ENCODE assay signal across 7 cellular contexts in the genomic region with DNA sequence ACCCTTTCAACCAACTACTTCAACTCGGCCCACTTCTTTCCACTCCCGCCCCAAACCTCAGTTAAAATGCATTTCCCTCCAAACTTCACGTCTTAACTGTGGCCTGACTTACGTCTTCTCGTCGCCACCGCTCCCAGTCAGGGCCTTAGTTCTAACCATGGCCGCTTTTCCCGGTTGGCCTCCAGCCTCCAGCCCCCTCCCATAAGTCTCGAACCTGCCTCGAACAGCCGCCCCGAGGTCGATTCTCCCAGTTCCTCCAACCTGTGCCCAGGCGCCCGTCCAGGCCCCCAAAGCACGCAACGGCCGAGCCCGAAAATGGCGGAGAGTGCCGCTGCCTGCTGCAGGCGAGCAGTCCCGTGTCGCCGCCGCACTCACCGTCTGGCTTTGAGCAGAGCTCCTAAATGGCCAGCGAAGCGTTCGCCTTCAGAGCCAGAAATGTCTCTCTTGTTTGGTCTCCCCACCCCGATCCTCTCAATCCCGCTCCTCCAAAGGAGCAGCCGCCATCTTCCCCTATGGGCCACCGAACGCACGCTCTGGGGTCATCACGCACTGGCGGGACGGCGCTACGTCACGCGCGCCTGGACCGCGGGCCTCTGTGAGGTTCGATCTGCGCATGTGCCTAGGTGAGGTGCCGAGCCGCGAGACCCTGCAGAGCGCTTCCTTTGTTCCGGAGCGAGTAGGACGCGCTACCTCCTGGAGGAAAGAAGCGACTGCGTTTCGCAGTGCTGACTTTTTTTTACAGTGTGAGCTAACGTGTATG. TPM values are rescaled to one million over a fixed set of nuclear protein-coding genes. Genes with fewer than 3 reads are reported as not detected.
DNase-seq lines count a peak whose midpoint lies in the region; ATAC-seq, FAIRE-seq and TF ChIP-seq lines count a peak whose summit lies in the region.

Gene WDR33, minus strand, starts transcription at position 535 of the 760 bp plus-strand sequence. CDS start 40,190 bp downstream, outside the sequence.

- intact Hi-C loops in sciatic nerve (cut with DNase I), result no loop called here

- FAIRE-seq in GM18507 (lab: Jason Lieb, UNC), result peak; percentile 98

- DNase-seq in GM18507 (ENCODE audit: extremely low spot score, insufficient read length, low read depth) (peak; percentile 96), NCI-H2029 treated with DMSO at 0.1 percent for 48 hours (lab: John Stamatoyannopoulos, UW) (peak; percentile 91), T-helper 9 cell (peak; percentile 89), astrocyte of the cerebellum (ENCODE audit: low read depth) (peak; percentile 63), hypothalamus (lab: John Stamatoyannopoulos, UW) (peak; percentile 46 to 94 (median 78)), sciatic nerve (ENCODE audit: low spot score) (peak; percentile 91)

- TF ChIP-seq CTCF in astrocyte of the cerebellum (IDR thresholded peaks at IDR 0.05; ENCODE audit: low read depth, low read length, missing control alignments), result peak; percentile 11

- H3K4me3 ChIP-seq in astrocyte of the cerebellum (ENCODE audit: low read depth, low read length), result peak within 1 kb of the TSS; percentile 82

- ATAC-seq in HG02981 (IDR thresholded peaks at IDR 0.05; ENCODE audit: unreplicated experiment) (peak; percentile 96), sciatic nerve (peak; percentile 98)

- in situ Hi-C loops in astrocyte of the cerebellum (cut with HindIII; ENCODE audit: low sequenced_read_pairs), result no loop called here

RNA-seq across cellular contexts. Expression of gene WDR33, which starts in this region (rescaled TPM):
- 60.9 TPM for total RNA-seq in sciatic nerve

Comparison
In these comparisons a context has a peak if more than half of its experiments do, and no peak if none do; other contexts are left out.
1. Peak in every context shown above with its lines: DNase-seq, ATAC-seq and H3K4me3 ChIP-seq.